Comparison of ENCODE assay signal across 8 cellular contexts in the genomic region with DNA sequence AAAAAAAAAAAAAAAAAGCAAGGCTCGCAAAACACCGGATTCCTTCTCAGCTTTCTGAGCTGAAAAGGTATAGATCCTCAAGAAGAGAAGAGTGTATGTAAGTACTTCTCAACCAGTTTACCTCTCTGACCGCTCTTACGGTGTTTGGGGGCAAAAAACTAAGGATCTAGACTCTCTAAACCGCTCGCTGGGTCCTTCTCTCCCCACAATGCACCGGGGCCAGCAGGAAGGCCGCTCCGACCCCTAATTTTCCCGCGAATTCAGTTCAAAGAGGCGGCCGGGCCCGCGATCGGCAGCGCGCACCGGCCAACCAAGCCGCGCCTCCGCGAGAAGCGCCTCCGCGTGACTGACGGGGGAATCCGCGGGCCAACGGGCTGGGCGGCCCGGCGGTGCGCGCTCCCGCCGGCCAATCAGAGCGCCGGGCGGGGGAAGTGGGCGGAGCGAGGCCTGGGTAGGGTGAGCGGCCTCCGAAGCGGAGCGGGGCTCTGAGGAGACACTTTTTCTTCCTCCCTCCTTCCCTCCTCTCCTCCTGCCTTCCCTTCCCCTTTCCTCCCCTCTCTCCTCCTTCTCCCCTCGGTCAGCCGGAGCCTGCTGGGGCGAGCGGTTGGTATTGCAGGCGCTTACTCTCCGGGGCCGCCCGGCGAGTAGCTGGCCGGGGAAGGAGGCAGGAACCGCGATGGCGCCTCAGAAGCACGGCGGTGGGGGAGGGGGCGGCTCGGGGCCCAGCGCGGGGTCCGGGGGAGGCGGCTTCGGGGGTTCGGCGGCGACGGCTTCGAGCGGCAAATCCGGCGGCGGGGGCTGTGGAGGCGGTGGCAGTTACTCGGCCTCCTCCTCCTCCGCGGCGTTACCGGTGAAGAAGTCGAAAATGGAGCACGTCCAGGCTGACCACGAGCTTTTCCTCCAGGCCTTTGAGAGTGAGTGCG.
A peak's percentile ranks its signal among the peaks of the same experiment; 100 is the strongest.
DNase-seq lines count a peak whose midpoint lies in the region; ATAC-seq and TF ChIP-seq lines count a peak whose summit lies in the region.
"Not testable (repeated sequence)": the region's sequence is repeated elsewhere in the genome, so short reads cannot be mapped to it uniquely, and the experiment has no call there.

No MANE protein-coding gene starts in this region.

- H3K9me3 Mint-ChIP-seq in activated CD4-positive, alpha-beta T cell treated with anti-CD3 and anti-CD28 coated beads, Interleukin-2, amount 10 ng/mL, durations not matched to agents 7 days and 5 days, result not testable (repeated sequence)

- DNase-seq in BJ (ENCODE audit: low read depth), result peak; percentile 31
- DNase-seq in NCI-H69 (lab: John Stamatoyannopoulos, UW), result peak; percentile 92
- DNase-seq in activated CD4-positive, alpha-beta T cell treated with anti-CD3 and anti-CD28 coated beads, Interleukin-2, amount 10 ng/mL, durations not matched to agents 7 days and 5 days, result peak; percentile 84
- peak; percentile 81 for DNase-seq in coronary artery (ENCODE audit: low spot score)
- peak; percentile 88 to 95 for DNase-seq in left lung
- DNase-seq in stimulated activated CD4-positive, alpha-beta T cell treated with anti-CD3 and anti-CD28 coated beads, Interleukin-1b, Interleukin-23, amount 100 ng/mL, for 4 hours (ENCODE audit: low read depth in 2 of 2), result peak; percentile 72 to 77

- not testable (repeated sequence) for H3K27me3 ChIP-seq in BJ (ENCODE audit: control insufficient read depth, insufficient read depth, low read length); left lung

- not testable (repeated sequence) for H3K27me3 Mint-ChIP-seq in activated CD4-positive, alpha-beta T cell treated with anti-CD3 and anti-CD28 coated beads, Interleukin-2, amount 10 ng/mL, durations not matched to agents 7 days and 5 days

- not testable (repeated sequence) for H3K36me3 ChIP-seq in BJ (ENCODE audit: control insufficient read depth, insufficient read depth, low read length); left lung

- H3K4me1 ChIP-seq in left lung, result peaks cover 0 to 48% of the 10 kb centered on the region in 2 donors

- peak overlapping the region; percentile 94 for H3K4me3 Mint-ChIP-seq in activated CD4-positive, alpha-beta T cell treated with anti-CD3 and anti-CD28 coated beads, Interleukin-2, amount 10 ng/mL, durations not matched to agents 7 days and 5 days

- CTCF ChIA-PET in BJ (lab: Yijun Ruan, JAX), result not testable (repeated sequence)
- CTCF ChIA-PET in activated CD4-positive, alpha-beta T cell treated with anti-CD3 and anti-CD28 coated beads, Interleukin-2, amount 10 ng/mL, durations not matched to agents 7 days and 5 days (lab: Charles Lee), result interaction anchor here (1.1 to 1.8 kb wide), 2 partner anchors 13 to 92 kb away, joined by 3 read pairs; partner anchors contain the start of gene CRLF3

- POLR2A ChIA-PET in BJ (lab: Charles Lee); activated CD4-positive, alpha-beta T cell treated with anti-CD3 and anti-CD28 coated beads, Interleukin-2, amount 10 ng/mL, durations not matched to agents 7 days and 5 days (lab: Charles Lee): not testable (repeated sequence)

- not testable (repeated sequence) for H3K9me3 ChIP-seq in left lung

- peaks cover 37% of the 10 kb centered on the region for H3K4me1 Mint-ChIP-seq in activated CD4-positive, alpha-beta T cell treated with anti-CD3 and anti-CD28 coated beads, Interleukin-2, amount 10 ng/mL, durations not matched to agents 7 days and 5 days

- H3K4me3 ChIP-seq in BJ (ENCODE audit: low read depth, low read length), result peak overlapping the region; percentile 63
- H3K4me3 ChIP-seq in coronary artery, result peak overlapping the region; percentile 80
- H3K4me3 ChIP-seq in left lung, result peak overlapping the region; percentile 72 to 82

- H3K27ac ChIP-seq in coronary artery, result peak overlapping the region; percentile 80 to 96
- peak overlapping the region; percentile 84 to 87 for H3K27ac ChIP-seq in left lung

- TF ChIP-seq CTCF in BJ (IDR thresholded peaks at IDR 0.05; ENCODE audit: insufficient read depth, low read depth, low read length); coronary artery (IDR thresholded peaks at IDR 0.05); left lung (IDR thresholded peaks at IDR 0.05): not testable (repeated sequence)

- intact Hi-C loops in left lung (cut with DNase I), result not testable (repeated sequence)

- H3K36me3 Mint-ChIP-seq in activated CD4-positive, alpha-beta T cell treated with anti-CD3 and anti-CD28 coated beads, Interleukin-2, amount 10 ng/mL, durations not matched to agents 7 days and 5 days (ENCODE audit: low read depth), result peaks cover 10% of the 10 kb centered on the region

- ATAC-seq in GM19324 (IDR thresholded peaks at IDR 0.05; ENCODE audit: low FRiP score, unreplicated experiment) (peak; percentile 80), HG03439 (IDR thresholded peaks at IDR 0.05; ENCODE audit: unreplicated experiment) (peak; percentile 84), left lung (peak; percentile 98)

- peak overlapping the region; percentile 96 for H3K27ac Mint-ChIP-seq in activated CD4-positive, alpha-beta T cell treated with anti-CD3 and anti-CD28 coated beads, Interleukin-2, amount 10 ng/mL, durations not matched to agents 7 days and 5 days

Comparison
In these comparisons a context has a peak if more than half of its experiments do, and no peak if none do; other contexts are left out.
1. Peak in every context shown above with its lines: DNase-seq, ATAC-seq, H3K4me3 ChIP-seq and H3K27ac ChIP-seq.
2. DNase-seq: peak in every context shown above with its lines; median percentile 92 in NCI-H69; 92 in left lung; 84 in activated CD4-positive, alpha-beta T cell treated with anti-CD3 and anti-CD28 coated beads, Interleukin-2, amount 10 ng/mL, durations not matched to agents 7 days and 5 days; 81 in coronary artery; 74 in stimulated activated CD4-positive, alpha-beta T cell treated with anti-CD3 and anti-CD28 coated beads, Interleukin-1b, Interleukin-23, amount 100 ng/mL, for 4 hours; 31 in BJ.